Comparison of ENCODE assay signal across 26 cellular contexts in genomic region chr13:85590231-85590931, GRCh38.
DNase-seq lines count a peak whose midpoint lies in the region; ATAC-seq, FAIRE-seq and TF ChIP-seq lines count a peak whose summit lies in the region.
"Had no signal": no experiment of that assay in that cellular context is flagged by ENCODE, and none has a peak within 500 bp of the region (broad histone marks: within the 10 kb centered on the region; RNA-seq: fewer than 3 reads in every experiment).

No MANE protein-coding gene starts in this region.

- H3K79me2 ChIP-seq in mammary epithelial cell (ENCODE audit: insufficient read depth, low read length), result no peaks in the 10 kb centered on the region

- H3K4me1 ChIP-seq in mammary epithelial cell (ENCODE audit: insufficient read depth, low read length) (peaks cover 22% of the 10 kb centered on the region), mesenchymal stem cell (ENCODE audit: control insufficient read depth, insufficient read depth, low read depth, low read length) (no peaks in the 10 kb centered on the region)
- H3K4me1 ChIP-seq: tibial nerve had no signal

- in situ Hi-C loops in mammary epithelial cell (cut with MboI; ENCODE audit: low sequenced_read_pairs in 2 of 2), result no loop called here

- H2BK5ac ChIP-seq in mesenchymal stem cell (ENCODE audit: low read depth, low read length, poor library complexity, severe bottlenecking), result no peak overlapping the region

- H3K4me2 ChIP-seq in mammary epithelial cell (ENCODE audit: insufficient read depth, low read depth, low read length), result no peak overlapping the region
- no peak overlapping the region for H3K4me2 ChIP-seq in mesenchymal stem cell (ENCODE audit: low read length, poor library complexity, severe bottlenecking)

- ATAC-seq in HG02678 (IDR thresholded peaks at IDR 0.05; ENCODE audit: unreplicated experiment), result no peak
- ATAC-seq: T-cell had no signal

- no peak overlapping the region for H3K4ac ChIP-seq in mesenchymal stem cell (ENCODE audit: low read depth in 1 of 2, low read length in 2 of 2)

- no peak overlapping the region for H3K18ac ChIP-seq in mesenchymal stem cell (ENCODE audit: low read depth in 1 of 2, low read length in 2 of 2)

- H3K27me3 ChIP-seq in mammary epithelial cell (ENCODE audit: insufficient read depth, low read length) (no peaks in the 10 kb centered on the region), mesenchymal stem cell (ENCODE audit: control insufficient read depth in 1 of 2, insufficient read depth in 1 of 2, low read length in 2 of 2) (no peaks in the 10 kb centered on the region)
- H3K27me3 ChIP-seq: esophagus squamous epithelium, tibial nerve had no signal

- no peaks in the 10 kb centered on the region for H4K20me1 ChIP-seq in mammary epithelial cell (ENCODE audit: insufficient read depth, low read length)

- intact Hi-C loops in mammary epithelial cell (cut with micrococcal nuclease), result no loop called here

- DNase-seq in EL (peak; percentile 17), M059J (ENCODE audit: low read depth) (peak; percentile 71), mammary epithelial cell (peak; percentile 71), mesenchymal stem cell (peak; percentile 36), glomerular visceral epithelial cell (ENCODE audit: extremely low spot score) (no peak), GM12892 (ENCODE audit: insufficient read length) (no peak), NCI-H1436 treated with DMSO at 0.1 percent for 48 hours (lab: John Stamatoyannopoulos, UW) (no peak)
- DNase-seq: activated CD4-positive, CD25-positive, alpha-beta regulatory T cell treated with anti-CD3 and anti-CD28 coated beads, Interleukin-2, amount 50 U/mL, for 72 hours; activated gamma-delta T cell; CD4-positive, CD25-positive, alpha-beta regulatory T cell; cortex of kidney; esophagus squamous epithelium; glutamatergic neuron; GOT3; kidney glomerular epithelial cell; NCI-H1105 treated with DMSO at 0.1 percent for 48 hours; NCI-H2029 treated with DMSO at 0.1 percent for 48 hours; NCI-H446 treated with DMSO at 0.1 percent for 48 hours; OCI-M1; SHP77; stimulated activated CD8-positive, alpha-beta memory T cell treated with anti-CD3 and anti-CD28 coated beads, Interleukin-4, amount 100 ng/mL, for 48 hours; T-cell had no signal

- H2AFZ ChIP-seq in mammary epithelial cell (ENCODE audit: low read depth, low read length) (peak overlapping the region; percentile 18), mesenchymal stem cell (ENCODE audit: low read depth, low read length) (no peak overlapping the region)

- TF ChIP-seq POLR2A in GM12892 (IDR thresholded peaks at IDR 0.05; ENCODE audit: low read depth, low read length), result no peak

- no peaks in the 10 kb centered on the region for H3K79me1 ChIP-seq in mesenchymal stem cell (replicated peaks; ENCODE audit: low read length, poor library complexity, severe bottlenecking)

- TF ChIP-seq CTCF in mammary epithelial cell (conservative IDR thresholded peaks at IDR 0.05 in 1 of 2, IDR thresholded peaks at IDR 0.05 in 1 of 2; ENCODE audit: extremely low read depth in 1 of 2, insufficient read depth in 1 of 2, low read depth in 1 of 2, low read length in 2 of 2), result no peak

- no peak overlapping the region for H4K8ac ChIP-seq in mesenchymal stem cell (ENCODE audit: low read length)

- H3K27ac ChIP-seq in mammary epithelial cell (ENCODE audit: insufficient read depth, low read depth, low read length) (no peak overlapping the region), mesenchymal stem cell (ENCODE audit: low read length, poor library complexity, severe bottlenecking) (no peak overlapping the region)
- H3K27ac ChIP-seq: esophagus squamous epithelium, tibial nerve had no signal

- H2AK5ac ChIP-seq in mesenchymal stem cell (ENCODE audit: low read length, severe bottlenecking), result no peak overlapping the region

- dilution Hi-C loops in mammary epithelial cell (cut with HindIII; ENCODE audit: low sequenced_read_pairs), result no loop called here

- CTCF ChIA-PET in mammary epithelial cell (lab: Charles Lee; ENCODE audit: low non-redundant PET), result no interaction called here

- H2BK120ac ChIP-seq in mesenchymal stem cell (ENCODE audit: low read depth, low read length), result no peak overlapping the region

- no peak overlapping the region for H3K14ac ChIP-seq in mesenchymal stem cell (ENCODE audit: low read length in 2 of 2)

- no peak overlapping the region for H4K91ac ChIP-seq in mesenchymal stem cell (ENCODE audit: low read length)

- H3K23ac ChIP-seq in mesenchymal stem cell (ENCODE audit: low read length in 2 of 2), result no peak overlapping the region

- H2BK15ac ChIP-seq in mesenchymal stem cell (ENCODE audit: low read depth, poor library complexity, severe bottlenecking), result no peak overlapping the region

- H2BK12ac ChIP-seq in mesenchymal stem cell (ENCODE audit: low read length in 2 of 2), result no peak overlapping the region

- H3K4me3 ChIP-seq in mammary epithelial cell (replicated peaks in 1 of 3; ENCODE audit: insufficient read depth in 1 of 3, low read depth in 2 of 3, low read length in 3 of 3), result no peak overlapping the region
- H3K4me3 ChIP-seq in mesenchymal stem cell (ENCODE audit: insufficient read depth in 1 of 2, low read depth in 1 of 2, low read length in 2 of 2), result no peak overlapping the region
- H3K4me3 ChIP-seq: esophagus squamous epithelium, lung, tibial nerve had no signal

- FAIRE-seq in GM12892 (lab: Jason Lieb, UNC), result no peak
- FAIRE-seq: D721Med had no signal

- H3K9ac ChIP-seq in mammary epithelial cell (ENCODE audit: insufficient read depth, low read length) (no peak overlapping the region), mesenchymal stem cell (ENCODE audit: low read length) (no peak overlapping the region)

- H3K36me3 ChIP-seq in mammary epithelial cell (ENCODE audit: insufficient read depth, low read length) (no peaks in the 10 kb centered on the region), mesenchymal stem cell (ENCODE audit: control insufficient read depth in 1 of 2, insufficient read depth in 2 of 2, low read depth in 1 of 2, low read length in 2 of 2) (no peaks in the 10 kb centered on the region)
- H3K36me3 ChIP-seq: esophagus squamous epithelium, tibial nerve had no signal

- 8% methylated on average over 2 of the region's 2 CpGs for WGBS in mammary epithelial cell (ENCODE audit: low coverage, missing lambda C conversion rate)
- 92% methylated on average over 2 of the region's 2 CpGs for WGBS in mesenchymal stem cell

- H3K9me3 ChIP-seq in mammary epithelial cell (replicated peaks; ENCODE audit: insufficient read depth, low read length) (peaks cover 5% of the 10 kb centered on the region), mesenchymal stem cell (ENCODE audit: control insufficient read depth, low read length) (no peaks in the 10 kb centered on the region)
- H3K9me3 ChIP-seq: tibial nerve had no signal

- BruUV-seq in mammary epithelial cell (replicated peaks; lab: Mats Ljungman, UMichigan), result no TSS peak

Comparison
In these comparisons a context has a peak if more than half of its experiments do, and no peak if none do; other contexts are left out.
1. DNase-seq: peak in EL (single experiment), M059J (single experiment), mammary epithelial cell (single experiment) and mesenchymal stem cell (single experiment); none in glomerular visceral epithelial cell (single experiment), GM12892 (single experiment) and NCI-H1436 treated with DMSO at 0.1 percent for 48 hours (single experiment).